1 cellular context compared by ENCODE assay signal in genomic region chr1:188668083-188668482, GRCh38.
TF ChIP-seq lines count a peak whose summit lies in the region.

No MANE protein-coding gene starts in this region.

TF ChIP-seq in GM12878, 131 proteins besides CTCF, POLR2A, EP300 and RAD21 (continued from another document):
- TF ChIP-seq PBX3 (IDR thresholded peaks at IDR 0.05; ENCODE audit: insufficient replicate concordance, low read depth, low read length) (no peak), USF1 (IDR thresholded peaks at IDR 0.05; ENCODE audit: borderline replicate concordance, extremely low read length, insufficient read depth, low read depth, low read length) (no peak), SUZ12 (IDR thresholded peaks at IDR 0.05; ENCODE audit: unreplicated experiment) (no peak), TCF7 (IDR thresholded peaks at IDR 0.05; ENCODE audit: borderline replicate concordance) (no peak), PAX5 (IDR thresholded peaks at IDR 0.05; ENCODE audit: borderline replicate concordance, low read depth, low read length) (no peak)
